In genomic region chr10:101041252-101041761, GRCh38 we compare ENCODE assay signal across 8 cellular contexts. TPM values are rescaled to one million over a fixed set of nuclear protein-coding genes. Genes with fewer than 3 reads are reported as not detected.
DNase-seq lines count a peak whose midpoint lies in the region; ATAC-seq, FAIRE-seq and TF ChIP-seq lines count a peak whose summit lies in the region.

No MANE protein-coding gene starts in this region.

- peak; percentile 93 for TF ChIP-seq RAD21 in GM12878 (IDR thresholded peaks at IDR 0.05; ENCODE audit: insufficient read depth, low read depth, low read length)

- H3K27me3 Mint-ChIP-seq in immature natural killer cell (ENCODE audit: low read depth in 3 of 3) = peaks cover 3 to 7% (median 7%) of the 10 kb centered on the region in 3 donors

- no peaks in the 10 kb centered on the region for H3K9me3 Mint-ChIP-seq in immature natural killer cell

- no peaks in the 10 kb centered on the region for H3K9me3 ChIP-seq in GM12878 (replicated peaks; ENCODE audit: control insufficient read depth, insufficient read depth, low read length)

- H2AFZ ChIP-seq in GM12878 (ENCODE audit: control insufficient read depth, low read depth, low read length) = no peak overlapping the region

- no peaks in the 10 kb centered on the region for H3K27me3 ChIP-seq in GM06990 (replicated peaks; ENCODE audit: control insufficient read depth, insufficient read depth, low read length)
- no peaks in the 10 kb centered on the region for H3K27me3 ChIP-seq in GM12878 (replicated peaks in 1 of 2; ENCODE audit: control insufficient read depth in 2 of 2, insufficient read depth in 2 of 2, low read length in 1 of 2)

- peaks cover 9 to 23% (median 9%) of the 10 kb centered on the region in 3 donors for H3K36me3 Mint-ChIP-seq in immature natural killer cell

- TF ChIP-seq EP300 in GM12878 (IDR thresholded peaks at IDR 0.05; ENCODE audit: borderline replicate concordance in 1 of 2, control insufficient read depth in 1 of 2, low read depth in 2 of 2, low read length in 2 of 2) = no peak

- BruUV-seq in GM12878 (replicated peaks; lab: Mats Ljungman, UMichigan) = no TSS peak

- SMC1A ChIA-PET in GM12878 (lab: Charles Lee; ENCODE audit: uncharacterized antibody, unreplicated experiment) = interaction anchor here (1.0 to 4.2 kb wide), 12 partner anchors 10 to 173 kb away, joined by 3 to 45 read pairs (median 8); partner anchors contain the start of genes KAZALD1, PDZD7 and SFXN3

- RAD21 ChIA-PET in GM12878 (lab: Charles Lee; ENCODE audit: unreplicated experiment) = interaction anchor here (0.6 to 5.1 kb wide), 14 partner anchors 10 to 1673 kb away, joined by 3 to 70 read pairs (median 6); partner anchors contain the start of genes ARL3, KAZALD1, PDZD7 and SFXN3

- H3K4me3 ChIP-seq in GM06990 (replicated peaks; ENCODE audit: low read depth, low read length) = no peak overlapping the region
- no peak overlapping the region for H3K4me3 ChIP-seq in GM12878

- FAIRE-seq in GM12878 (lab: Jason Lieb, UNC) = peak; percentile 96

- WGBS in GM12878 (ENCODE audit: insufficient coverage, insufficient replicate concordance, low lambda C conversion rate, missing lambda C conversion rate) = 23% methylated on average over 5 of the region's 6 CpGs

- ATAC-seq in HG02623 (IDR thresholded peaks at IDR 0.05; ENCODE audit: unreplicated experiment) (peak; percentile 70), GM12878 (peak; percentile 89), GM21528 (IDR thresholded peaks at IDR 0.05; ENCODE audit: low FRiP score, unreplicated experiment) (no peak)

- H4K20me1 ChIP-seq in GM12878 (ENCODE audit: control insufficient read depth, insufficient read depth) = no peaks in the 10 kb centered on the region

- TF ChIP-seq CTCF in GM06990 (IDR thresholded peaks at IDR 0.05; ENCODE audit: insufficient read depth, low read length, poor library complexity, severe bottlenecking) (peak; percentile 84), GM12878 (IDR thresholded peaks at IDR 0.05 in 2 of 3, conservative IDR thresholded peaks at IDR 0.05 in 1 of 3; ENCODE audit: control insufficient read depth in 2 of 3, extremely low read depth in 1 of 3, insufficient read depth in 1 of 3, low read depth in 3 of 3, low read length in 3 of 3) (peak; percentile 84 to 92 (median 88))

- CTCF ChIA-PET in GM12878 (lab: Yijun Ruan, JAX) = interaction anchor here (0.5 to 24.4 kb wide), 15 partner anchors 10 to 547 kb away, joined by 3 to 885 read pairs (median 4); partner anchors contain the start of genes DPCD, KAZALD1, PDZD7 and POLL

- H3K4me1 Mint-ChIP-seq in immature natural killer cell = peaks cover 22 to 24% of the 10 kb centered on the region in 2 donors

- H3K9ac ChIP-seq in GM12878 (ENCODE audit: control insufficient read depth, insufficient read depth, low read length) = no peak overlapping the region

- H3K4me2 ChIP-seq in GM12878 (ENCODE audit: control insufficient read depth, insufficient read depth) = no peak overlapping the region

- H3K79me2 ChIP-seq in GM12878 (ENCODE audit: control insufficient read depth, insufficient read depth, low read length) = no peaks in the 10 kb centered on the region

- no peaks in the 10 kb centered on the region for H3K36me3 ChIP-seq in GM06990 (ENCODE audit: control insufficient read depth, insufficient read depth, low read length)
- H3K36me3 ChIP-seq in GM12878 (ENCODE audit: control insufficient read depth in 2 of 2, insufficient read depth in 2 of 2, low read length in 1 of 2) = no peaks in the 10 kb centered on the region

- no peak for TF ChIP-seq POLR2A in GM12878 (IDR thresholded peaks at IDR 0.05; ENCODE audit: low read depth, low read length)

- POLR2A ChIA-PET in GM12878 (lab: Charles Lee) = interaction anchor here (0.6 to 3.3 kb wide), 7 partner anchors 21 to 1601 kb away, joined by 3 to 42 read pairs (median 6); partner anchors contain the start of gene KAZALD1

- in situ Hi-C loops in GM12878 (cut with MboI) = no loop called here

- peak overlapping the region in 5 of 6 donors; percentile 6 to 89 (median 29) for H3K27ac Mint-ChIP-seq in immature natural killer cell

- H3K27ac ChIP-seq in GM12878 (ENCODE audit: control insufficient read depth, insufficient read depth) = no peak overlapping the region

- intact Hi-C loops in GM12878 (cut with micrococcal nuclease; ENCODE audit: unreplicated experiment) = loop anchor here (1.0 kb wide), 2 partner anchors 27 to 101 kb away; no protein-coding TSS in a partner anchor

- H3K4me1 ChIP-seq in GM12878 (ENCODE audit: control insufficient read depth, insufficient read depth, low read length) = peaks cover 5% of the 10 kb centered on the region; the same call in 1 of the 2 replicates

- H3K4me3 Mint-ChIP-seq in immature natural killer cell = peak overlapping the region in 4 of 5 donors; percentile 7 to 97 (median 26)

- DNase-seq in GM06990 (ENCODE audit: extremely low read depth, insufficient read length) = no peak
- DNase-seq in NCI-H1694 treated with DMSO at 0.1 percent for 48 hours (lab: John Stamatoyannopoulos, UW) = peak; percentile 51
- peak; percentile 37 for DNase-seq in T-helper 22 cell (ENCODE audit: low read depth)
- DNase-seq in GM12878 (ENCODE audit: low read depth, low spot score) = no peak
- DNase-seq in immature natural killer cell = peak; percentile 70 to 76 (median 73)
- peak; percentile 77 for DNase-seq in stimulated activated CD4-positive, alpha-beta T cell treated with anti-CD3 and anti-CD28 coated beads, Interleukin-15, amount 100 ng/mL, for 24 hours

RNA-seq across cellular contexts. Expression of gene SFXN3, which starts 10.3 kb away (rescaled TPM):
- total RNA-seq in GM12878 (2013; cell fraction: nucleolus; rRNA removed) = 10.8 and 13.6 TPM in 2 replicates
- total RNA-seq in GM12878 (2014; rRNA removed) (1.1 and 1.2 TPM in 2 replicates), GM12878 (2014; rRNA removed; fragmentation: Illumina TruSeq; extraction: Trizol) (0.63 and 1.1 TPM in 2 replicates), GM12878 (2021) (1.0 and 1.2 TPM in 2 replicates)
- 1.1 TPM for polyA plus RNA-seq in GM12878 (2011; ENCODE audit: low read depth)
- polyA plus RNA-seq in GM12878 (2011; rRNA removed) (8.7 and 11.3 TPM in 2 replicates), GM12878 (2014; fragmentation: Illumina TruSeq; extraction: Trizol) (1.3 and 1.7 TPM in 2 replicates), GM12878 (2014; fragmentation: Nextera tagmentation; extraction: Ambion mirVana) (under 1 TPM; 0.05 to 0.44 TPM), GM12878 (2014; rRNA removed) (1.7 and 2.5 TPM in 2 replicates), GM12878 (2016; fragmentation: Nextera tagmentation; extraction: Ambion mirVana) (1 to 10 TPM in 1 of 2 experiments, under 1 TPM in 1; 0.56 to 1.2 TPM), immature natural killer cell (10 to 100 TPM; 18.2 to 23.0 (median 22.0) TPM)
- 14.5 and 15.4 TPM in 2 replicates for polyA plus RNA-seq in GM12878 (2011; cell fraction: cytosol; rRNA removed)
- polyA plus RNA-seq in GM12878 (2011; cell fraction: nucleus; rRNA removed) = 29.3 and 42.3 TPM in 2 replicates
- polyA plus RNA-seq in GM12878 (2012) = 1.7 and 4.3 TPM in 2 replicates
- 4.9 and 11.1 TPM in 2 replicates for polyA minus RNA-seq in GM12878 (2011; rRNA and poly(A)+ RNA removed)
- polyA minus RNA-seq in GM12878 (2011; cell fraction: cytosol; rRNA and poly(A)+ RNA removed) = 7.1 and 11.8 TPM in 2 replicates
- polyA minus RNA-seq in GM12878 (2011; cell fraction: nucleus; rRNA and poly(A)+ RNA removed) = 6.2 and 6.5 TPM in 2 replicates

RNA-seq across cellular contexts. Expression of gene PDZD7, which starts 10.4 kb away (rescaled TPM):
- total RNA-seq in GM12878 (2013; cell fraction: nucleolus; rRNA removed) = not detected in 2 replicates
- not detected in 2 replicates for total RNA-seq in GM12878 (2014; rRNA removed)
- total RNA-seq in GM12878 (2014; rRNA removed; fragmentation: Illumina TruSeq; extraction: Trizol) = not detected in 2 replicates
- total RNA-seq in GM12878 (2021) = not detected in 2 replicates
- not detected for polyA plus RNA-seq in GM12878 (2011; ENCODE audit: low read depth)
- polyA plus RNA-seq in GM12878 (2011; rRNA removed) = 0.01 TPM in 1 of 2 replicates, not detected in the other
- 0.01 and 0.02 TPM in 2 replicates for polyA plus RNA-seq in GM12878 (2011; cell fraction: cytosol; rRNA removed)
- 0.04 and 0.07 TPM in 2 replicates for polyA plus RNA-seq in GM12878 (2011; cell fraction: nucleus; rRNA removed)
- polyA plus RNA-seq in GM12878 (2012) = 0.03 TPM in 1 of 2 replicates, not detected in the other
- 0.03 TPM in 1 of 2 replicates, not detected in the other for polyA plus RNA-seq in GM12878 (2014; fragmentation: Illumina TruSeq; extraction: Trizol)
- polyA plus RNA-seq in GM12878 (2014; fragmentation: Nextera tagmentation; extraction: Ambion mirVana) = not detected
- 0.03 TPM in 1 of 2 replicates, not detected in the other for polyA plus RNA-seq in GM12878 (2014; rRNA removed)
- polyA plus RNA-seq in GM12878 (2016; fragmentation: Nextera tagmentation; extraction: Ambion mirVana) = under 1 TPM in 1 of 2 experiments, not detected in 1; 0.20 TPM
- not detected in 2 replicates for polyA minus RNA-seq in GM12878 (2011; rRNA and poly(A)+ RNA removed)
- polyA minus RNA-seq in GM12878 (2011; cell fraction: cytosol; rRNA and poly(A)+ RNA removed) = not detected in 2 replicates
- 0.12 TPM in 1 of 2 replicates, not detected in the other for polyA minus RNA-seq in GM12878 (2011; cell fraction: nucleus; rRNA and poly(A)+ RNA removed)
- polyA plus RNA-seq in immature natural killer cell = 1 to 10 TPM in 1 of 3 donors, under 1 TPM in 1, not detected in 1; 0.28 to 1.1 TPM

RNA-seq across cellular contexts. Expression of gene KAZALD1, which starts 20.5 kb away (rescaled TPM):
- 4.8 and 6.2 TPM in 2 replicates for total RNA-seq in GM12878 (2013; cell fraction: nucleolus; rRNA removed)
- total RNA-seq in GM12878 (2014; rRNA removed) (2.3 and 2.8 TPM in 2 replicates), GM12878 (2014; rRNA removed; fragmentation: Illumina TruSeq; extraction: Trizol) (2.1 and 3.3 TPM in 2 replicates), GM12878 (2021) (4.3 and 4.7 TPM in 2 replicates)
- 0.58 TPM for polyA plus RNA-seq in GM12878 (2011; ENCODE audit: low read depth)
- polyA plus RNA-seq in GM12878 (2011; rRNA removed) (1.1 and 2.2 TPM in 2 replicates), GM12878 (2014; fragmentation: Illumina TruSeq; extraction: Trizol) (0.90 and 1.0 TPM in 2 replicates), GM12878 (2014; fragmentation: Nextera tagmentation; extraction: Ambion mirVana) (under 1 TPM; 0.10 to 0.26 TPM), GM12878 (2014; rRNA removed) (3.1 and 3.5 TPM in 2 replicates), GM12878 (2016; fragmentation: Nextera tagmentation; extraction: Ambion mirVana) (1 to 10 TPM; 1.0 to 1.7 TPM), immature natural killer cell (not detected)
- polyA plus RNA-seq in GM12878 (2011; cell fraction: cytosol; rRNA removed) = 2.7 and 4.4 TPM in 2 replicates
- polyA plus RNA-seq in GM12878 (2011; cell fraction: nucleus; rRNA removed) = 7.6 and 12.3 TPM in 2 replicates
- polyA plus RNA-seq in GM12878 (2012) = 0.80 and 1.7 TPM in 2 replicates
- 1.2 and 4.7 TPM in 2 replicates for polyA minus RNA-seq in GM12878 (2011; rRNA and poly(A)+ RNA removed)
- polyA minus RNA-seq in GM12878 (2011; cell fraction: cytosol; rRNA and poly(A)+ RNA removed) = 1.6 and 4.1 TPM in 2 replicates
- polyA minus RNA-seq in GM12878 (2011; cell fraction: nucleus; rRNA and poly(A)+ RNA removed) = 6.9 and 15.1 TPM in 2 replicates

RNA-seq across cellular contexts. Expression of gene LZTS2, which starts 41.7 kb away (rescaled TPM):
- 33.5 and 42.4 TPM in 2 replicates for total RNA-seq in GM12878 (2013; cell fraction: nucleolus; rRNA removed)
- total RNA-seq in GM12878 (2014; rRNA removed) = 6.2 and 6.7 TPM in 2 replicates
- total RNA-seq in GM12878 (2014; rRNA removed; fragmentation: Illumina TruSeq; extraction: Trizol) = 3.8 and 3.9 TPM in 2 replicates
- 12.2 and 13.4 TPM in 2 replicates for total RNA-seq in GM12878 (2021)
- 3.1 TPM for polyA plus RNA-seq in GM12878 (2011; ENCODE audit: low read depth)
- polyA plus RNA-seq in GM12878 (2011; rRNA removed) = 7.1 and 11.2 TPM in 2 replicates
- polyA plus RNA-seq in GM12878 (2011; cell fraction: cytosol; rRNA removed) = 21.4 and 22.7 TPM in 2 replicates
- 73.4 and 102 TPM in 2 replicates for polyA plus RNA-seq in GM12878 (2011; cell fraction: nucleus; rRNA removed)
- 9.3 and 11.8 TPM in 2 replicates for polyA plus RNA-seq in GM12878 (2012)
- 1.7 and 3.0 TPM in 2 replicates for polyA plus RNA-seq in GM12878 (2014; fragmentation: Illumina TruSeq; extraction: Trizol)
- under 1 TPM; 0.08 to 0.37 TPM for polyA plus RNA-seq in GM12878 (2014; fragmentation: Nextera tagmentation; extraction: Ambion mirVana)
- polyA plus RNA-seq in GM12878 (2014; rRNA removed) = 9.9 and 11.9 TPM in 2 replicates
- polyA plus RNA-seq in GM12878 (2016; fragmentation: Nextera tagmentation; extraction: Ambion mirVana) = 1 to 10 TPM; 7.7 to 7.9 TPM
- polyA minus RNA-seq in GM12878 (2011; rRNA and poly(A)+ RNA removed) = 6.1 and 17.8 TPM in 2 replicates
- 6.3 and 9.9 TPM in 2 replicates for polyA minus RNA-seq in GM12878 (2011; cell fraction: cytosol; rRNA and poly(A)+ RNA removed)
- 14.6 and 21.9 TPM in 2 replicates for polyA minus RNA-seq in GM12878 (2011; cell fraction: nucleus; rRNA and poly(A)+ RNA removed)
- 10 to 100 TPM in 1 of 3 donors, 1 to 10 TPM in 2; 5.8 to 13.1 (median 7.1) TPM for polyA plus RNA-seq in immature natural killer cell

RNA-seq across cellular contexts. Expression of gene TWNK, which starts 54.0 kb away (rescaled TPM):
- 9.5 and 10.3 TPM in 2 replicates for total RNA-seq in GM12878 (2013; cell fraction: nucleolus; rRNA removed)
- 19.3 and 20.4 TPM in 2 replicates for total RNA-seq in GM12878 (2014; rRNA removed)
- 14.0 and 17.2 TPM in 2 replicates for total RNA-seq in GM12878 (2014; rRNA removed; fragmentation: Illumina TruSeq; extraction: Trizol)
- 19.5 and 23.0 TPM in 2 replicates for total RNA-seq in GM12878 (2021)
- polyA plus RNA-seq in GM12878 (2011; ENCODE audit: low read depth) = 12.9 TPM
- 13.7 and 16.9 TPM in 2 replicates for polyA plus RNA-seq in GM12878 (2011; rRNA removed)
- polyA plus RNA-seq in GM12878 (2011; cell fraction: cytosol; rRNA removed) = 17.4 and 18.4 TPM in 2 replicates
- 15.9 and 18.3 TPM in 2 replicates for polyA plus RNA-seq in GM12878 (2011; cell fraction: nucleus; rRNA removed)
- 13.3 and 19.0 TPM in 2 replicates for polyA plus RNA-seq in GM12878 (2012)
- polyA plus RNA-seq in GM12878 (2014; fragmentation: Illumina TruSeq; extraction: Trizol) = 32.4 and 32.8 TPM in 2 replicates
- polyA plus RNA-seq in GM12878 (2014; fragmentation: Nextera tagmentation; extraction: Ambion mirVana) = 10 to 100 TPM; 13.6 to 19.0 TPM
- polyA plus RNA-seq in GM12878 (2014; rRNA removed) = 19.3 and 22.3 TPM in 2 replicates
- polyA plus RNA-seq in GM12878 (2016; fragmentation: Nextera tagmentation; extraction: Ambion mirVana) = 10 to 100 TPM; 14.4 to 16.6 TPM
- 17.1 and 19.5 TPM in 2 replicates for polyA minus RNA-seq in GM12878 (2011; rRNA and poly(A)+ RNA removed)
- 3.1 and 7.5 TPM in 2 replicates for polyA minus RNA-seq in GM12878 (2011; cell fraction: cytosol; rRNA and poly(A)+ RNA removed)
- 5.9 and 12.2 TPM in 2 replicates for polyA minus RNA-seq in GM12878 (2011; cell fraction: nucleus; rRNA and poly(A)+ RNA removed)
- 1 to 10 TPM in 1 of 3 donors, under 1 TPM in 1, not detected in 1; 0.76 to 5.7 TPM for polyA plus RNA-seq in immature natural killer cell

Comparison
In these comparisons a context has a peak if more than half of its experiments do, and no peak if none do; other contexts are left out.
1. DNase-seq: peak in NCI-H1694 treated with DMSO at 0.1 percent for 48 hours (single experiment), T-helper 22 cell (single experiment), immature natural killer cell (3 of 3) and stimulated activated CD4-positive, alpha-beta T cell treated with anti-CD3 and anti-CD28 coated beads, Interleukin-15, amount 100 ng/mL, for 24 hours (single experiment); none in GM06990 (single experiment) and GM12878 (single experiment).